1 cellular context compared by ENCODE assay signal in the genomic region with DNA sequence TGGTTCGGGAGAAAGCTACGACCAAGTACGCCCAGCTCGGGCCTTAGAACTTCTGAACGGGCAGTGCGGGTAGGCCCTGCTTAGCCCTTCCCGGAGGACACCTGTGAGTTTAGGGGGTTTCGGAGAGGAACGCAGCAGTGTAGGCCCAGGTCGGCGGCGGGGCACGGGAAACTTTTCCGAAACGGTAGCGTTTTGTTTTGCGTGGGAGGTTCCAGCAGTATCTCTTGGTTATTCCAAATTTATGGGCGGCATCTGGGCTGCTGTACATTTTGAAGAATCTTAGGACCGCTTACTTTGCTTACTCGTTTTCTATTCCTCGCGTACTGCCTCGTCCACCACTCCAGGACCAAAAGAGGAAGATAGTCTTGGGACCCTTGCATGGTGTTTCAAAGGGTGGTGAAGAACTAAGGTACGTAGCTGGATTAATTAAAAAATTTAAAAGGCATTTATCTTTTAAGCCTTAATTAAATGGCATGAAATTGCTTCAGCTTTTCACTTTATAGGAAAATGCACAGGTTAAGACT.
TF ChIP-seq lines count a peak whose summit lies in the region.

No MANE protein-coding gene starts in this region.

TF ChIP-seq in HEK293, 187 proteins besides CTCF, POLR2A, EP300 and RAD21 (continued from another document):
- TF ChIP-seq, protein P1, sequence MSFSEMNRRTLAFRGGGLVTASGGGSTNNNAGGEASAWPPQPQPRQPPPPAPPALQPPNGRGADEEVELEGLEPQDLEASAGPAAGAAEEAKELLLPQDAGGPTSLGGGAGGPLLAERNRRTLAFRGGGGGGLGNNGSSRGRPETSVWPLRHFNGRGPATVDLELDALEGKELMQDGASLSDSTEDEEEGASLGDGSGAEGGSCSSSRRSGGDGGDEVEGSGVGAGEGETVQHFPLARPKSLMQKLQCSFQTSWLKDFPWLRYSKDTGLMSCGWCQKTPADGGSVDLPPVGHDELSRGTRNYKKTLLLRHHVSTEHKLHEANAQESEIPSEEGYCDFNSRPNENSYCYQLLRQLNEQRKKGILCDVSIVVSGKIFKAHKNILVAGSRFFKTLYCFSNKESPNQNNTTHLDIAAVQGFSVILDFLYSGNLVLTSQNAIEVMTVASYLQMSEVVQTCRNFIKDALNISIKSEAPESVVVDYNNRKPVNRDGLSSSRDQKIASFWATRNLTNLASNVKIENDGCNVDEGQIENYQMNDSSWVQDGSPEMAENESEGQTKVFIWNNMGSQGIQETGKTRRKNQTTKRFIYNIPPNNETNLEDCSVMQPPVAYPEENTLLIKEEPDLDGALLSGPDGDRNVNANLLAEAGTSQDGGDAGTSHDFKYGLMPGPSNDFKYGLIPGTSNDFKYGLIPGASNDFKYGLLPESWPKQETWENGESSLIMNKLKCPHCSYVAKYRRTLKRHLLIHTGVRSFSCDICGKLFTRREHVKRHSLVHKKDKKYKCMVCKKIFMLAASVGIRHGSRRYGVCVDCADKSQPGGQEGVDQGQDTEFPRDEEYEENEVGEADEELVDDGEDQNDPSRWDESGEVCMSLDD (tag by site-specific recombination; IDR thresholded peaks at IDR 0.05) = no peak
- no peak for TF ChIP-seq GLIS1 (tag by site-specific recombination; IDR thresholded peaks at IDR 0.05)
- TF ChIP-seq ZBTB21 (tag by site-specific recombination; IDR thresholded peaks at IDR 0.05) = peak; percentile 25; the same call in 1 of the 2 replicates
- peak; percentile 73 for TF ChIP-seq ZFHX2 (tag by site-specific recombination; conservative IDR thresholded peaks at IDR 0.05)
- 0 out of 2 replicates have a peak, but pooled peaks have one; percentile 34 for TF ChIP-seq ZNF169 (tag by site-specific recombination; IDR thresholded peaks at IDR 0.05)
